In genomic region chr3:193711964-193712598, GRCh38 we compare ENCODE assay signal across 22 cellular contexts.
DNase-seq lines count a peak whose midpoint lies in the region; ATAC-seq and TF ChIP-seq lines count a peak whose summit lies in the region.
"Had no signal": no experiment of that assay in that cellular context is flagged by ENCODE, and none has a peak within 500 bp of the region (broad histone marks: within the 10 kb centered on the region; RNA-seq: fewer than 3 reads in every experiment).

No MANE protein-coding gene starts in this region.

- intact Hi-C loops in breast epithelium (cut with DNase I; ENCODE audit: low total_unique reads) (no loop called here), mammary epithelial cell (cut with micrococcal nuclease) (no loop called here), testis (cut with DNase I; ENCODE audit: low total_unique reads) (no loop called here)

- BruUV-seq in mammary epithelial cell (replicated peaks; lab: Mats Ljungman, UMichigan), result no TSS peak

- H3K4me3 ChIP-seq in breast epithelium, result no peak overlapping the region
- H3K4me3 ChIP-seq in mammary epithelial cell (replicated peaks in 1 of 3; ENCODE audit: insufficient read depth in 1 of 3, low read depth in 2 of 3, low read length in 3 of 3), result no peak overlapping the region
- H3K4me3 ChIP-seq in testis, result no peak overlapping the region
- H3K4me3 ChIP-seq: A549, GM23338, mucosa of descending colon had no signal

- H3K36me3 ChIP-seq in breast epithelium, result no peaks in the 10 kb centered on the region
- H3K36me3 ChIP-seq in mammary epithelial cell (ENCODE audit: insufficient read depth, low read length), result no peaks in the 10 kb centered on the region
- H3K36me3 ChIP-seq in testis (ENCODE audit: low read depth, missing control alignments), result no peaks in the 10 kb centered on the region

- H3K27me3 ChIP-seq in breast epithelium (no peaks in the 10 kb centered on the region), mammary epithelial cell (ENCODE audit: insufficient read depth, low read length) (no peaks in the 10 kb centered on the region), testis (no peaks in the 10 kb centered on the region)

- in situ Hi-C loops in mammary epithelial cell (cut with MboI; ENCODE audit: low sequenced_read_pairs in 2 of 2), result no loop called here

- H3K9ac ChIP-seq in mammary epithelial cell (ENCODE audit: insufficient read depth, low read length), result no peak overlapping the region

- H3K27ac ChIP-seq in breast epithelium (peak overlapping the region; percentile 33 to 48), mammary epithelial cell (ENCODE audit: insufficient read depth, low read depth, low read length) (no peak overlapping the region), testis (no peak overlapping the region)
- H3K27ac ChIP-seq: A549 had no signal

- no peaks in the 10 kb centered on the region for H4K20me1 ChIP-seq in mammary epithelial cell (ENCODE audit: insufficient read depth, low read length)

- H2AFZ ChIP-seq in mammary epithelial cell (ENCODE audit: low read depth, low read length), result no peak overlapping the region

- TF ChIP-seq CTCF in breast epithelium (IDR thresholded peaks at IDR 0.05), result no peak
- no peak for TF ChIP-seq CTCF in mammary epithelial cell (conservative IDR thresholded peaks at IDR 0.05 in 1 of 2, IDR thresholded peaks at IDR 0.05 in 1 of 2; ENCODE audit: extremely low read depth in 1 of 2, insufficient read depth in 1 of 2, low read depth in 1 of 2, low read length in 2 of 2)
- no peak for TF ChIP-seq CTCF in testis (IDR thresholded peaks at IDR 0.05)

- H3K9me3 ChIP-seq in breast epithelium, result peaks cover 10 to 13% of the 10 kb centered on the region in 2 donors
- peaks cover 10% of the 10 kb centered on the region for H3K9me3 ChIP-seq in mammary epithelial cell (replicated peaks; ENCODE audit: insufficient read depth, low read length)
- H3K9me3 ChIP-seq in testis, result no peaks in the 10 kb centered on the region

- H3K79me2 ChIP-seq in mammary epithelial cell (ENCODE audit: insufficient read depth, low read length), result no peaks in the 10 kb centered on the region

- no peak overlapping the region for H3K4me2 ChIP-seq in mammary epithelial cell (ENCODE audit: insufficient read depth, low read depth, low read length)
- H3K4me2 ChIP-seq: A549, GM23338 had no signal

- H3K4me1 ChIP-seq in breast epithelium, result no peaks in the 10 kb centered on the region
- no peaks in the 10 kb centered on the region for H3K4me1 ChIP-seq in mammary epithelial cell (ENCODE audit: insufficient read depth, low read length)
- peaks cover 3% of the 10 kb centered on the region for H3K4me1 ChIP-seq in testis
- H3K4me1 ChIP-seq: A549 had no signal

- ATAC-seq in HG02884 (IDR thresholded peaks at IDR 0.05; ENCODE audit: unreplicated experiment) (no peak), HG03460 (IDR thresholded peaks at IDR 0.05; ENCODE audit: unreplicated experiment) (no peak)
- ATAC-seq: A549, mucosa of descending colon had no signal

- CTCF ChIA-PET in mammary epithelial cell (lab: Charles Lee; ENCODE audit: low non-redundant PET), result no interaction called here

- dilution Hi-C loops in mammary epithelial cell (cut with HindIII; ENCODE audit: low sequenced_read_pairs), result loop anchor here (5.0 kb wide), 1 partner anchor 60 kb away; no protein-coding TSS in a partner anchor

- TF ChIP-seq POLR2A in breast epithelium (IDR thresholded peaks at IDR 0.05), result no peak
- no peak for TF ChIP-seq POLR2A in testis (IDR thresholded peaks at IDR 0.05)

- WGBS in mammary epithelial cell (ENCODE audit: low coverage, missing lambda C conversion rate), result 91% methylated on average over 19 of the region's 19 CpGs
- 91 to 95% methylated on average over 17 to 19 of the region's 19 CpGs for WGBS in testis, 2 donors

- DNase-seq in breast epithelium (ENCODE audit: low spot score in 2 of 2) (peak; percentile 67 to 80), mammary epithelial cell (no peak), NCI-H510A treated with DMSO at 0.1 percent for 48 hours (lab: John Stamatoyannopoulos, UW) (peak; percentile 96), foreskin melanocyte (peak; percentile 8), mesenteric fat pad (ENCODE audit: low spot score) (no peak), testis (no peak)
- DNase-seq: C1 segment of cervical spinal cord; central memory CD4-positive, alpha-beta T cell; DMS79 treated with DMSO at 0.1 percent for 48 hours; effector memory CD4-positive, alpha-beta T cell; Kasumi-1; kidney glomerular epithelial cell; mucosa of descending colon; NCI-H187; nucleus accumbens; Right ventricle myocardium superior; stimulated activated CD4-positive, alpha-beta T cell treated with anti-CD3 and anti-CD28 coated beads, Interleukin-2, amount 100 ng/mL, for 24 hours; T-helper 2 cell had no signal

Comparison
In these comparisons a context has a peak if more than half of its experiments do, and no peak if none do; other contexts are left out.
1. DNase-seq: peak in breast epithelium (2 of 2), NCI-H510A treated with DMSO at 0.1 percent for 48 hours (single experiment) and foreskin melanocyte (single experiment); none in mammary epithelial cell (single experiment), mesenteric fat pad (single experiment) and testis (single experiment).
2. H3K27ac ChIP-seq: peak in breast epithelium (2 of 2); none in mammary epithelial cell (single experiment) and testis (0 of 2).